Comparison of ENCODE assay signal across 1 cellular context in the genomic region with DNA sequence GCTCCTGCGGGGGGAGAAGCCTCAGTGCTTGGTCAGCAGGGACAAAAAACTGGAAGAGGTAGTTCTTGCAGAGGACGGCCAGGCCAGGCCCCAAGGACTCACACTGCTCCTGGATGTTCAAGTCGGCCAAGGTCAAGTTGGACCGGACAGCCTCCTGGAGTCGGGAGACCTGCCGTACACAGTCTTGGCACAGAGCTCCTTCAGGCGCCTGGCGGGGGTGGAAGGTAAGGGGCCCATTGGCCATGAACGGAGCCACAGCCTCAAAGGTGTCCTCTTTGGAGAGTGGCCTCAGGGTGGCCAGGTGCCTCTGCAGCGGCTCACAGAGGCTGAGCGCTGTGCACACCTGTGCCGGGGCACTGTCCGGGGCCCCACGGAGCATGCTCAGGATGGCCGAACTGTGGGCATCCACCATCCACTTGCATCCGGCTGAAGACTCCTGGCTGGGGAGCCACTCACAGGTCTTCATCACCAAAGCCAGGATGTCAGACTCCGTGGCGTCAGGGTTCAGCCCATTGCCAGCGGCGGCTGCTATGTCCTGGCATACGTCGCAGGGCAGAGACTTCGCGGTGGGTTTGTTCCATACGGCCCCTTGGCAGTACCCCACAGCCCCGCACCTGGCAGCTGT.
TF ChIP-seq lines count a peak whose summit lies in the region.

No MANE protein-coding gene starts in this region.

TF ChIP-seq in HepG2, 621 proteins besides CTCF, POLR2A, EP300 and RAD21 (continued from another document):
- TF ChIP-seq, protein P1, sequence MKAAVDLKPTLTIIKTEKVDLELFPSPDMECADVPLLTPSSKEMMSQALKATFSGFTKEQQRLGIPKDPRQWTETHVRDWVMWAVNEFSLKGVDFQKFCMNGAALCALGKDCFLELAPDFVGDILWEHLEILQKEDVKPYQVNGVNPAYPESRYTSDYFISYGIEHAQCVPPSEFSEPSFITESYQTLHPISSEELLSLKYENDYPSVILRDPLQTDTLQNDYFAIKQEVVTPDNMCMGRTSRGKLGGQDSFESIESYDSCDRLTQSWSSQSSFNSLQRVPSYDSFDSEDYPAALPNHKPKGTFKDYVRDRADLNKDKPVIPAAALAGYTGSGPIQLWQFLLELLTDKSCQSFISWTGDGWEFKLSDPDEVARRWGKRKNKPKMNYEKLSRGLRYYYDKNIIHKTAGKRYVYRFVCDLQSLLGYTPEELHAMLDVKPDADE (CRISPR knock-in tag; IDR thresholded peaks at IDR 0.05): no peak
- TF ChIP-seq, protein P2, sequence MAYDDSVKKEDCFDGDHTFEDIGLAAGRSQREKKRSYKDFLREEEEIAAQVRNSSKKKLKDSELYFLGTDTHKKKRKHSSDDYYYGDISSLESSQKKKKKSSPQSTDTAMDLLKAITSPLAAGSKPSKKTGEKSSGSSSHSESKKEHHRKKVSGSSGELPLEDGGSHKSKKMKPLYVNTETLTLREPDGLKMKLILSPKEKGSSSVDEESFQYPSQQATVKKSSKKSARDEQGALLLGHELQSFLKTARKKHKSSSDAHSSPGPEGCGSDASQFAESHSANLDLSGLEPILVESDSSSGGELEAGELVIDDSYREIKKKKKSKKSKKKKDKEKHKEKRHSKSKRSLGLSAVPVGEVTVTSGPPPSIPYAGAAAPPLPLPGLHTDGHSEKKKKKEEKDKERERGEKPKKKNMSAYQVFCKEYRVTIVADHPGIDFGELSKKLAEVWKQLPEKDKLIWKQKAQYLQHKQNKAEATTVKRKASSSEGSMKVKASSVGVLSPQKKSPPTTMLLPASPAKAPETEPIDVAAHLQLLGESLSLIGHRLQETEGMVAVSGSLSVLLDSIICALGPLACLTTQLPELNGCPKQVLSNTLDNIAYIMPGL (CRISPR knock-in tag; IDR thresholded peaks at IDR 0.05; ENCODE audit: borderline replicate concordance in 1 of 2, low read depth in 1 of 2): no peak
- TF ChIP-seq, protein P3, sequence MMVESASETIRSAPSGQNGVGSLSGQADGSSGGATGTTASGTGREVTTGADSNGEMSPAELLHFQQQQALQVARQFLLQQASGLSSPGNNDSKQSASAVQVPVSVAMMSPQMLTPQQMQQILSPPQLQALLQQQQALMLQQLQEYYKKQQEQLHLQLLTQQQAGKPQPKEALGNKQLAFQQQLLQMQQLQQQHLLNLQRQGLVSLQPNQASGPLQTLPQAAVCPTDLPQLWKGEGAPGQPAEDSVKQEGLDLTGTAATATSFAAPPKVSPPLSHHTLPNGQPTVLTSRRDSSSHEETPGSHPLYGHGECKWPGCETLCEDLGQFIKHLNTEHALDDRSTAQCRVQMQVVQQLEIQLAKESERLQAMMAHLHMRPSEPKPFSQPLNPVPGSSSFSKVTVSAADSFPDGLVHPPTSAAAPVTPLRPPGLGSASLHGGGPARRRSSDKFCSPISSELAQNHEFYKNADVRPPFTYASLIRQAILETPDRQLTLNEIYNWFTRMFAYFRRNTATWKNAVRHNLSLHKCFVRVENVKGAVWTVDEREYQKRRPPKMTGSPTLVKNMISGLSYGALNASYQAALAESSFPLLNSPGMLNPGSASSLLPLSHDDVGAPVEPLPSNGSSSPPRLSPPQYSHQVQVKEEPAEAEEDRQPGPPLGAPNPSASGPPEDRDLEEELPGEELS (CRISPR knock-in tag; IDR thresholded peaks at IDR 0.05): no peak
- TF ChIP-seq SRSF1 (optimal IDR thresholded peaks at IDR 0.05; ENCODE audit: low read depth, low read length) (no peak), MEIS1 (CRISPR knock-in tag; IDR thresholded peaks at IDR 0.05; ENCODE audit: borderline replicate concordance) (no peak), ZNF256 (CRISPR knock-in tag; conservative IDR thresholded peaks at IDR 0.05) (no peak)
